In genomic region chr3:140186421-140186920, GRCh38 we compare ENCODE assay signal across 11 cellular contexts.
DNase-seq lines count a peak whose midpoint lies in the region; ATAC-seq and TF ChIP-seq lines count a peak whose summit lies in the region.
"Had no signal": no experiment of that assay in that cellular context is flagged by ENCODE, and none has a peak within 500 bp of the region (broad histone marks: within the 10 kb centered on the region; RNA-seq: fewer than 3 reads in every experiment).

No MANE protein-coding gene starts in this region.

- TF ChIP-seq CTCF in fibroblast of villous mesenchyme (IDR thresholded peaks at IDR 0.05; ENCODE audit: insufficient read depth, low read depth, low read length), result no peak
- TF ChIP-seq CTCF in type B pancreatic cell (conservative IDR thresholded peaks at IDR 0.05), result no peak

- no peaks in the 10 kb centered on the region for H3K36me3 Mint-ChIP-seq in type B pancreatic cell

- no peaks in the 10 kb centered on the region for H3K9me3 Mint-ChIP-seq in type B pancreatic cell
- H3K9me3 Mint-ChIP-seq: nephron progenitor cell had no signal

- ATAC-seq in HG03196 (IDR thresholded peaks at IDR 0.05; ENCODE audit: unreplicated experiment), result no peak

- H3K27ac Mint-ChIP-seq in type B pancreatic cell, result no peak overlapping the region

- H3K4me3 Mint-ChIP-seq in type B pancreatic cell, result no peak overlapping the region
- H3K4me3 Mint-ChIP-seq: nephron progenitor cell had no signal

- no peaks in the 10 kb centered on the region for H3K4me1 Mint-ChIP-seq in type B pancreatic cell (ENCODE audit: unreplicated experiment)
- H3K4me1 Mint-ChIP-seq: nephron progenitor cell had no signal

- no peak overlapping the region for H3K4me3 ChIP-seq in fibroblast of villous mesenchyme (ENCODE audit: low read depth, low read length)
- no peak overlapping the region for H3K4me3 ChIP-seq in skeletal muscle cell (ENCODE audit: low read depth, low read length)

- H3K27me3 Mint-ChIP-seq in type B pancreatic cell, result peaks cover 4% of the 10 kb centered on the region

- DNase-seq in HT1080 (ENCODE audit: low read depth), result peak; percentile 56
- DNase-seq in RPMI7951 (ENCODE audit: low read depth), result peak; percentile 50
- peak; percentile 46 for DNase-seq in fibroblast of villous mesenchyme (ENCODE audit: low read depth)
- DNase-seq in skeletal muscle cell (ENCODE audit: low read depth), result peak; percentile 38
- no peak for DNase-seq in type B pancreatic cell (ENCODE audit: extremely low spot score, unreplicated experiment)
- no peak for DNase-seq in T-helper 1 cell
- DNase-seq in effector CD4-positive, alpha-beta T cell, result no peak
- DNase-seq: activated CD4-positive, alpha-beta T cell treated with anti-CD3 and anti-CD28 coated beads for 4 hours; NCI-H1417 treated with DMSO at 0.1 percent for 48 hours; nephron progenitor cell had no signal

Comparison
In these comparisons a context has a peak if more than half of its experiments do, and no peak if none do; other contexts are left out.
1. DNase-seq: peak in HT1080 (single experiment), RPMI7951 (single experiment), fibroblast of villous mesenchyme (single experiment) and skeletal muscle cell (single experiment); none in type B pancreatic cell (single experiment), T-helper 1 cell (0 of 5) and effector CD4-positive, alpha-beta T cell (single experiment).